In genomic region chr7:103003004-103003403, GRCh38 we compare ENCODE assay signal across 19 cellular contexts.
DNase-seq lines count a peak whose midpoint lies in the region; ATAC-seq, FAIRE-seq and TF ChIP-seq lines count a peak whose summit lies in the region.
"Had no signal": no experiment of that assay in that cellular context is flagged by ENCODE, and none has a peak within 500 bp of the region (broad histone marks: within the 10 kb centered on the region; RNA-seq: fewer than 3 reads in every experiment).

No MANE protein-coding gene starts in this region.

- CTCF ChIA-PET in HepG2 (lab: Yijun Ruan, JAX; ENCODE audit: low intra/inter-chr PET ratio, low total read pairs) = no interaction called here

- 0% methylated on average over 1 of the region's 1 CpG for WGBS in HepG2 (ENCODE audit: low lambda C conversion rate)
- WGBS in right lobe of liver (ENCODE audit: insufficient coverage, low coverage, low lambda C conversion rate, missing lambda C conversion rate) = no CpG with 5 or more reads among the region's 1 CpG

- TF ChIP-seq EP300 in HepG2 (IDR thresholded peaks at IDR 0.05; ENCODE audit: low read depth in 2 of 2, low read length in 2 of 2) (no peak), HepG2 (CRISPR knock-in tag; IDR thresholded peaks at IDR 0.05; ENCODE audit: borderline replicate concordance) (no peak)

- no peaks in the 10 kb centered on the region for H3K27me3 ChIP-seq in HepG2 (ENCODE audit: control insufficient read depth in 1 of 2, insufficient read depth in 2 of 2, low read length in 2 of 2)
- no peaks in the 10 kb centered on the region for H3K27me3 ChIP-seq in right lobe of liver

- no peaks in the 10 kb centered on the region for H3K4me1 ChIP-seq in HepG2 (ENCODE audit: insufficient read depth, low read length)
- H3K4me1 ChIP-seq in right lobe of liver = no peaks in the 10 kb centered on the region
- H3K4me1 ChIP-seq: Caco-2 had no signal

- in situ Hi-C loops in HepG2 (cut with HindIII; ENCODE audit: extremely low pct_ligation_motif_present, low pct_unique_long_range_greater_than_20kb) = no loop called here

- H2AFZ ChIP-seq in HepG2 (ENCODE audit: low read length) = no peak overlapping the region

- ATAC-seq in HepG2 = no peak
- no peak for ATAC-seq in right lobe of liver
- no peak for ATAC-seq in GM19035 (IDR thresholded peaks at IDR 0.05; ENCODE audit: unreplicated experiment)

- H3K79me2 ChIP-seq in HepG2 (ENCODE audit: insufficient read depth, low read length) = no peaks in the 10 kb centered on the region

- H3K27ac ChIP-seq in HepG2 (ENCODE audit: extremely low read length, insufficient read depth, low read length) (no peak overlapping the region), right lobe of liver (no peak overlapping the region)
- H3K27ac ChIP-seq: C4-2B, HL-60 had no signal

- BruUV-seq in HepG2 (replicated peaks; lab: Mats Ljungman, UMichigan) = no TSS peak

- POLR2A ChIA-PET in HepG2 (lab: Yijun Ruan, JAX) = no interaction called here

- no peak overlapping the region for H3K9ac ChIP-seq in HepG2 (ENCODE audit: insufficient read depth, low read depth, low read length)

- H3K4me3 ChIP-seq in HepG2 (replicated peaks in 1 of 3; ENCODE audit: insufficient read depth in 1 of 3, low read depth in 2 of 3, low read length in 3 of 3) (no peak overlapping the region), right lobe of liver (no peak overlapping the region), fibroblast of villous mesenchyme (ENCODE audit: low read depth, low read length) (no peak overlapping the region)

- H3K9me3 ChIP-seq in HepG2 (ENCODE audit: low read length) (peaks cover 9% of the 10 kb centered on the region), right lobe of liver (no peaks in the 10 kb centered on the region)

- no peak for TF ChIP-seq RAD21 in HepG2 (CRISPR knock-in tag; IDR thresholded peaks at IDR 0.05)

- intact Hi-C loops in HepG2 (cut with micrococcal nuclease; ENCODE audit: unreplicated experiment) = no loop called here
- intact Hi-C loops in right lobe of liver (cut with DNase I) = no loop called here

- FAIRE-seq in HepG2 (lab: Jason Lieb, UNC) = no peak
- FAIRE-seq: A204.1, D721Med had no signal

- DNase-seq in HepG2 (ENCODE audit: low spot score) (no peak), right lobe of liver (no peak), OCI-M1 (lab: John Stamatoyannopoulos, UW) (peak; percentile 15), fibroblast of villous mesenchyme (ENCODE audit: low read depth) (peak; percentile 21), AG20443 (ENCODE audit: low spot score) (no peak)
- DNase-seq: ACHN; AML-193; Caco-2; CD4-positive, alpha-beta T cell; DMS79 treated with DMSO at 0.1 percent for 48 hours; GF-D8; GOT3; H7; KG1 had no signal

- H4K20me1 ChIP-seq in HepG2 (ENCODE audit: insufficient read depth, low read length) = no peaks in the 10 kb centered on the region

- no peak overlapping the region for H3K4me2 ChIP-seq in HepG2 (ENCODE audit: low read depth, low read length)

- no peak for TF ChIP-seq CTCF in HepG2 (CRISPR knock-in tag; IDR thresholded peaks at IDR 0.05)
- no peak for TF ChIP-seq CTCF in right lobe of liver (IDR thresholded peaks at IDR 0.05)
- no peak for TF ChIP-seq CTCF in fibroblast of villous mesenchyme (IDR thresholded peaks at IDR 0.05; ENCODE audit: insufficient read depth, low read depth, low read length)

- no peak for TF ChIP-seq POLR2A in HepG2 (IDR thresholded peaks at IDR 0.05; ENCODE audit: insufficient read depth in 1 of 2, low read depth in 2 of 2, low read length in 2 of 2)
- TF ChIP-seq POLR2A in right lobe of liver (IDR thresholded peaks at IDR 0.05) = no peak

- no peaks in the 10 kb centered on the region for H3K36me3 ChIP-seq in HepG2 (replicated peaks in 1 of 2; ENCODE audit: control insufficient read depth in 1 of 2, insufficient read depth in 2 of 2, low read length in 2 of 2)
- no peaks in the 10 kb centered on the region for H3K36me3 ChIP-seq in right lobe of liver

TF ChIP-seq in HepG2, 621 proteins besides CTCF, POLR2A, EP300 and RAD21:
- peak; percentile 100 for TF ChIP-seq ZNF160 (CRISPR knock-in tag; IDR thresholded peaks at IDR 0.05)
- TF ChIP-seq ZKSCAN5 (CRISPR knock-in tag; IDR thresholded peaks at IDR 0.05) = no peak

Comparison
In these comparisons a context has a peak if more than half of its experiments do, and no peak if none do; other contexts are left out.
1. DNase-seq: peak in OCI-M1 (single experiment) and fibroblast of villous mesenchyme (single experiment); none in HepG2 (single experiment), right lobe of liver (0 of 3) and AG20443 (single experiment).